In the genomic region with DNA sequence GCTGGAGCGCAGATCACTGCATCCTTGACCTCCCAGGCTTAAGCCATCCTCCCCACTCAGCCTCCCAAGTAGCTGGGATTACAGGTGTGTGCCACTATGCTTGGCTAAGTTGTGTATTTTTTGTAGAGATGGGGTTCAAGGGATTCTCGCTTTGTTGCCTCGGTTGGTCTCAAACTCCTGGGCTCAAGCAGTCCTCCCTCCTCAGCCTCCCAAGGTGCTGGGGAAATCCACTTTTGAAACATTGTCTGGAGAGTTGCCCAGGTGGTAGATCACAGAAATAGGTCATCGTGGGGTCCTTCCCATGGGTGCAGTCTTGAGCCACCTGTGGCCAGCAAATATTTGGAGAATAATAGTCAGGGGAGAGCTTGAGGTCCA, we compare ENCODE assay signal across 9 cellular contexts. TPM values are rescaled to one million over a fixed set of nuclear protein-coding genes. Genes with fewer than 3 reads are reported as not detected.
DNase-seq lines count a peak whose midpoint lies in the region; ATAC-seq and TF ChIP-seq lines count a peak whose summit lies in the region.
"Had no signal": no experiment of that assay in that cellular context is flagged by ENCODE, and none has a peak within 500 bp of the region (broad histone marks: within the 10 kb centered on the region; RNA-seq: fewer than 3 reads in every experiment).

No MANE protein-coding gene starts in this region.

- H3K4me3 ChIP-seq in AG04450 (ENCODE audit: low read depth, low read length) (no peak overlapping the region), Loucy (ENCODE audit: low read length, poor library complexity, severe bottlenecking) (peak overlapping the region; percentile 97), neural progenitor cell (no peak overlapping the region)

- no peaks in the 10 kb centered on the region for H3K9me2 ChIP-seq in Loucy (replicated peaks; ENCODE audit: low read depth, low read length)

- intact Hi-C loops in dendritic cell treated with granulocyte-macrophage colony-stimulating factor and Interleukin-4, amounts not matched to agents 40 ng/mL and 50 ng/mL, for 4 days (cut with micrococcal nuclease), result no loop called here

- H3K27ac Mint-ChIP-seq in dendritic cell treated with granulocyte-macrophage colony-stimulating factor and Interleukin-4, amounts not matched to agents 40 ng/mL and 50 ng/mL, for 4 days, result no peak overlapping the region
- peak overlapping the region; percentile 79 for H3K27ac Mint-ChIP-seq in neural progenitor cell

- peaks cover 80% of the 10 kb centered on the region for H3K36me3 Mint-ChIP-seq in dendritic cell treated with granulocyte-macrophage colony-stimulating factor and Interleukin-4, amounts not matched to agents 40 ng/mL and 50 ng/mL, for 4 days (ENCODE audit: low read depth)
- H3K36me3 Mint-ChIP-seq in neural progenitor cell, result peaks cover 35% of the 10 kb centered on the region

- H3K27ac ChIP-seq in AG04450 (ENCODE audit: low read depth, low read length), result peak overlapping the region; percentile 85
- no peak overlapping the region for H3K27ac ChIP-seq in neural progenitor cell

- H3K79me2 ChIP-seq in Loucy (ENCODE audit: insufficient read depth, low read length) (peaks cover 98% of the 10 kb centered on the region), neural progenitor cell (ENCODE audit: low read depth) (peaks cover 98% of the 10 kb centered on the region)

- H3K9ac ChIP-seq in Loucy (ENCODE audit: low read depth, low read length, poor library complexity, severe bottlenecking) (peak overlapping the region; percentile 79), neural progenitor cell (no peak overlapping the region)

- H2AFZ ChIP-seq in Loucy (ENCODE audit: low read length) (no peak overlapping the region), neural progenitor cell (replicated peaks) (no peak overlapping the region)

- POLR2A ChIA-PET in AG04450 (lab: Yijun Ruan, JAX), result interaction anchor here (0.6 kb wide), 1 partner anchor 78 kb away, joined by 5 read pairs; no protein-coding TSS in a partner anchor

- no peaks in the 10 kb centered on the region for H3K9me3 Mint-ChIP-seq in dendritic cell treated with granulocyte-macrophage colony-stimulating factor and Interleukin-4, amounts not matched to agents 40 ng/mL and 50 ng/mL, for 4 days
- H3K9me3 Mint-ChIP-seq in neural progenitor cell, result no peaks in the 10 kb centered on the region

- peaks cover 13% of the 10 kb centered on the region; the same call in 1 of the 2 replicates for H3F3A ChIP-seq in Loucy (ENCODE audit: low read depth)
- H3F3A ChIP-seq in neural progenitor cell (ENCODE audit: low read depth), result peaks cover 14% of the 10 kb centered on the region

- H4K20me1 ChIP-seq in Loucy (ENCODE audit: insufficient read depth, low read length, poor library complexity, severe bottlenecking), result peaks cover 88% of the 10 kb centered on the region
- H4K20me1 ChIP-seq in neural progenitor cell (ENCODE audit: low read depth), result peaks cover 90% of the 10 kb centered on the region

- H3K4me2 ChIP-seq in Loucy (ENCODE audit: low read depth, low read length, poor library complexity, severe bottlenecking) (peak overlapping the region; percentile 99), neural progenitor cell (no peak overlapping the region)

- TF ChIP-seq CTCF in AG04450 (IDR thresholded peaks at IDR 0.05; ENCODE audit: low read depth, low read length) (no peak), Loucy (conservative IDR thresholded peaks at IDR 0.05; ENCODE audit: low read length) (no peak), neural progenitor cell (IDR thresholded peaks at IDR 0.05) (no peak)

- H3K27me3 Mint-ChIP-seq in dendritic cell treated with granulocyte-macrophage colony-stimulating factor and Interleukin-4, amounts not matched to agents 40 ng/mL and 50 ng/mL, for 4 days, result peaks cover 4% of the 10 kb centered on the region
- H3K27me3 Mint-ChIP-seq in neural progenitor cell (ENCODE audit: insufficient read depth, low read depth), result peaks cover 7% of the 10 kb centered on the region

- H3K9me3 ChIP-seq in AG04450 (ENCODE audit: control insufficient read depth, insufficient read depth, low read length), result peaks cover 3% of the 10 kb centered on the region
- H3K9me3 ChIP-seq in Loucy (ENCODE audit: insufficient read depth, low read depth, low read length), result no peaks in the 10 kb centered on the region
- no peaks in the 10 kb centered on the region for H3K9me3 ChIP-seq in neural progenitor cell (ENCODE audit: low read depth)

- H3K4me3 Mint-ChIP-seq in dendritic cell treated with granulocyte-macrophage colony-stimulating factor and Interleukin-4, amounts not matched to agents 40 ng/mL and 50 ng/mL, for 4 days, result peak overlapping the region; percentile 9
- H3K4me3 Mint-ChIP-seq in neural progenitor cell, result peak overlapping the region; percentile 67

- H3K36me3 ChIP-seq in Loucy (ENCODE audit: insufficient read depth, low read length), result peaks cover 43% of the 10 kb centered on the region; the same call in 1 of the 2 replicates
- H3K36me3 ChIP-seq in neural progenitor cell, result peaks cover 6% of the 10 kb centered on the region

- CTCF ChIA-PET in AG04450 (lab: Charles Lee), result interaction anchor here (0.6 to 2.3 kb wide), 3 partner anchors 59 to 157 kb away, joined by 3 to 8 read pairs (median 5); no protein-coding TSS in a partner anchor

- ATAC-seq in HG02642 (IDR thresholded peaks at IDR 0.05; ENCODE audit: poor library complexity, unreplicated experiment) (no peak), GM18519 (IDR thresholded peaks at IDR 0.05; ENCODE audit: low FRiP score, unreplicated experiment) (no peak)

- H3K4me1 Mint-ChIP-seq in dendritic cell treated with granulocyte-macrophage colony-stimulating factor and Interleukin-4, amounts not matched to agents 40 ng/mL and 50 ng/mL, for 4 days (ENCODE audit: low read depth), result peaks cover 39% of the 10 kb centered on the region
- peaks cover 33% of the 10 kb centered on the region for H3K4me1 Mint-ChIP-seq in neural progenitor cell

- H3K27me3 ChIP-seq in AG04450 (ENCODE audit: control insufficient read depth, insufficient read depth, low read length) (no peaks in the 10 kb centered on the region), Loucy (ENCODE audit: insufficient read depth, low read length, poor library complexity, severe bottlenecking) (peaks cover 9% of the 10 kb centered on the region), neural progenitor cell (no peaks in the 10 kb centered on the region)

- H3K4me1 ChIP-seq in Loucy (ENCODE audit: insufficient read depth, low read length, poor library complexity, severe bottlenecking) (peaks cover 65% of the 10 kb centered on the region), neural progenitor cell (peaks cover 19% of the 10 kb centered on the region)

- DNase-seq in AG04450 (ENCODE audit: low read depth, low spot score) (no peak), neural progenitor cell (ENCODE audit: low spot score) (no peak), NOMO-1 (lab: John Stamatoyannopoulos, UW; ENCODE audit: unreplicated experiment in 2 of 2) (no peak), NCI-H526 (lab: John Stamatoyannopoulos, UW) (no peak)
- DNase-seq: GOT3 had no signal

RNA-seq across cellular contexts. Expression of a gene that starts 5.2 kb away (rescaled TPM):
- 49.6 and 59.7 TPM in 2 replicates for polyA plus RNA-seq in AG04450 (2011; rRNA removed)
- polyA minus RNA-seq in AG04450 (2011; rRNA and poly(A)+ RNA removed), result 56.5 and 80.4 TPM in 2 replicates
- 39.3 and 78.0 TPM in 2 replicates for total RNA-seq in neural progenitor cell (ENCODE audit: low replicate concordance)
